Comparison of ENCODE assay signal across 1 cellular context in the genomic region with DNA sequence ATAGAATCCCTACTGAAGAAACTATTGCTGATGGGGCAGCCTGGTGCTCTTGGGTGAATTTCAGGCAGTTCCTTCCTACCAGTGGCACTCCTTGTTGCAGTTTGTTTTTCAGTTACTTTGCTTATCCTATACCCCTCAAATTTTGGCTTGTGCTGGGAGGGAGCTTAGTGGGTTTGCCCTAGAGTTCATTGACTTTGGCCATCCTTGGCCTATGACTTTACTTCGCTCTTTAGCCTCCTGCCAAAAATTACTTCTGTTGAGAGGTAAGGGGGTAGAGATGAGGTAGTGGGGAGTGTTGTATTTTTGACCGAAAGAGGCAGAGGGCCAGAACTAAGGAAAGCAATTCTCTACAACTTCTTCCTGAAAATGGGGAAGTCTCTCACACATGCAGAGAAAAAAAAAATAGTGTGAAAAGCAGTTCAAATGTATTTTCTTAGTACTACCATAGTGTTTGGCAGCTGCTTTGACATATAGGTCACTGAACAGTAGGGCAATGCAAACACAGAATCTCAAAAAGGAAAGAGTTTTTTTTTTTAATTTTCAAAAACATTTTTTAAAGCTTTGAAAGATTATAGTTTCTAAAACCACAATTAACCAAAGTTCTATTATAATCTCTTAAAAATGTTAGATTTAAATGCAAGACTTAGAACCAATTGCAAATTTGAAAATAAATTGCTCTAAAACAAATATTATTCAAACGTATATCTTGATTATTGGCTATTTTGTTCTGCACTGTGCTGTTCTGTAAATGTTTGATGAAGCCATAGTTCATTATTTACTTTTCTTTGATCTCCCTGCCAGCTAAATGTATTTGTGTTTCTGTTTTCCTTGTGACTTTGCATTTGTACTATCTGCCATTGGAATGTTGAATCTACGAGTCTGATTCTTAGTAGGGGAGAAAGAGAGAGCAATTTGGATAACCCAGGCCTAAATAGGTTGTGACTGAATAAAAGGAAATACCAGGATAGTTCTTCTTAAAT.
A peak's percentile ranks its signal among the peaks of the same experiment; 100 is the strongest.
TF ChIP-seq lines count a peak whose summit lies in the region.

No MANE protein-coding gene starts in this region.

TF ChIP-seq in HepG2, 621 proteins besides CTCF, POLR2A, EP300 and RAD21 (continued from another document and continues in another):
- TF ChIP-seq, protein P1, sequence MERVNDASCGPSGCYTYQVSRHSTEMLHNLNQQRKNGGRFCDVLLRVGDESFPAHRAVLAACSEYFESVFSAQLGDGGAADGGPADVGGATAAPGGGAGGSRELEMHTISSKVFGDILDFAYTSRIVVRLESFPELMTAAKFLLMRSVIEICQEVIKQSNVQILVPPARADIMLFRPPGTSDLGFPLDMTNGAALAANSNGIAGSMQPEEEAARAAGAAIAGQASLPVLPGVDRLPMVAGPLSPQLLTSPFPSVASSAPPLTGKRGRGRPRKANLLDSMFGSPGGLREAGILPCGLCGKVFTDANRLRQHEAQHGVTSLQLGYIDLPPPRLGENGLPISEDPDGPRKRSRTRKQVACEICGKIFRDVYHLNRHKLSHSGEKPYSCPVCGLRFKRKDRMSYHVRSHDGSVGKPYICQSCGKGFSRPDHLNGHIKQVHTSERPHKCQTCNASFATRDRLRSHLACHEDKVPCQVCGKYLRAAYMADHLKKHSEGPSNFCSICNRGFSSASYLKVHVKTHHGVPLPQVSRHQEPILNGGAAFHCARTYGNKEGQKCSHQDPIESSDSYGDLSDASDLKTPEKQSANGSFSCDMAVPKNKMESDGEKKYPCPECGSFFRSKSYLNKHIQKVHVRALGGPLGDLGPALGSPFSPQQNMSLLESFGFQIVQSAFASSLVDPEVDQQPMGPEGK (CRISPR knock-in tag; IDR thresholded peaks at IDR 0.05), result no peak
- no peak for TF ChIP-seq FIP1L1 (IDR thresholded peaks at IDR 0.05; ENCODE audit: borderline replicate concordance, insufficient read depth, low read depth, low read length)
- no peak for TF ChIP-seq ZNF329 (CRISPR knock-in tag; IDR thresholded peaks at IDR 0.05; ENCODE audit: low read depth)
- TF ChIP-seq CBX2 (IDR thresholded peaks at IDR 0.05; ENCODE audit: low read depth, low read length), result no peak
- no peak for TF ChIP-seq CBX2 (CRISPR knock-in tag; IDR thresholded peaks at IDR 0.05; ENCODE audit: low read depth)
- TF ChIP-seq, protein P2, sequence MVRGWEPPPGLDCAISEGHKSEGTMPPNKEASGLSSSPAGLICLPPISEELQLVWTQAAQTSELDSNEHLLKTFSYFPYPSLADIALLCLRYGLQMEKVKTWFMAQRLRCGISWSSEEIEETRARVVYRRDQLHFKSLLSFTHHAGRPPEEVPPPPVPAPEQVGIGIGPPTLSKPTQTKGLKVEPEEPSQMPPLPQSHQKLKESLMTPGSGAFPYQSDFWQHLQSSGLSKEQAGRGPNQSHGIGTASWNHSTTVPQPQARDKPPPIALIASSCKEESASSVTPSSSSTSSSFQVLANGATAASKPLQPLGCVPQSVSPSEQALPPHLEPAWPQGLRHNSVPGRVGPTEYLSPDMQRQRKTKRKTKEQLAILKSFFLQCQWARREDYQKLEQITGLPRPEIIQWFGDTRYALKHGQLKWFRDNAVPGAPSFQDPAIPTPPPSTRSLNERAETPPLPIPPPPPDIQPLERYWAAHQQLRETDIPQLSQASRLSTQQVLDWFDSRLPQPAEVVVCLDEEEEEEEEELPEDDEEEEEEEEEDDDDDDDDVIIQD (CRISPR knock-in tag; IDR thresholded peaks at IDR 0.05; ENCODE audit: low read depth), result no peak
- TF ChIP-seq ATF7-NPFF (CRISPR knock-in tag; IDR thresholded peaks at IDR 0.05; ENCODE audit: low read depth), result no peak
- no peak for TF ChIP-seq SMARCC2 (IDR thresholded peaks at IDR 0.05)
- peak; percentile 59 for TF ChIP-seq CREM (IDR thresholded peaks at IDR 0.05)
- TF ChIP-seq CREM (CRISPR knock-in tag; IDR thresholded peaks at IDR 0.05), result no peak
- TF ChIP-seq ZKSCAN1 (IDR thresholded peaks at IDR 0.05; ENCODE audit: low read length), result no peak
- TF ChIP-seq ZNF850 (CRISPR knock-in tag; conservative IDR thresholded peaks at IDR 0.05), result no peak
- TF ChIP-seq NCOA2 (CRISPR knock-in tag; IDR thresholded peaks at IDR 0.05), result peak; percentile 73
- no peak for TF ChIP-seq ZNF552 (CRISPR knock-in tag; IDR thresholded peaks at IDR 0.05; ENCODE audit: borderline replicate concordance)
- TF ChIP-seq FOXK1 (CRISPR knock-in tag; IDR thresholded peaks at IDR 0.05; ENCODE audit: borderline replicate concordance, low read depth), result peak; percentile 36; the same call in 1 of the 2 replicates
- TF ChIP-seq REPIN1 (CRISPR knock-in tag; IDR thresholded peaks at IDR 0.05; ENCODE audit: borderline replicate concordance, low read depth), result no peak
- TF ChIP-seq, protein P3, sequence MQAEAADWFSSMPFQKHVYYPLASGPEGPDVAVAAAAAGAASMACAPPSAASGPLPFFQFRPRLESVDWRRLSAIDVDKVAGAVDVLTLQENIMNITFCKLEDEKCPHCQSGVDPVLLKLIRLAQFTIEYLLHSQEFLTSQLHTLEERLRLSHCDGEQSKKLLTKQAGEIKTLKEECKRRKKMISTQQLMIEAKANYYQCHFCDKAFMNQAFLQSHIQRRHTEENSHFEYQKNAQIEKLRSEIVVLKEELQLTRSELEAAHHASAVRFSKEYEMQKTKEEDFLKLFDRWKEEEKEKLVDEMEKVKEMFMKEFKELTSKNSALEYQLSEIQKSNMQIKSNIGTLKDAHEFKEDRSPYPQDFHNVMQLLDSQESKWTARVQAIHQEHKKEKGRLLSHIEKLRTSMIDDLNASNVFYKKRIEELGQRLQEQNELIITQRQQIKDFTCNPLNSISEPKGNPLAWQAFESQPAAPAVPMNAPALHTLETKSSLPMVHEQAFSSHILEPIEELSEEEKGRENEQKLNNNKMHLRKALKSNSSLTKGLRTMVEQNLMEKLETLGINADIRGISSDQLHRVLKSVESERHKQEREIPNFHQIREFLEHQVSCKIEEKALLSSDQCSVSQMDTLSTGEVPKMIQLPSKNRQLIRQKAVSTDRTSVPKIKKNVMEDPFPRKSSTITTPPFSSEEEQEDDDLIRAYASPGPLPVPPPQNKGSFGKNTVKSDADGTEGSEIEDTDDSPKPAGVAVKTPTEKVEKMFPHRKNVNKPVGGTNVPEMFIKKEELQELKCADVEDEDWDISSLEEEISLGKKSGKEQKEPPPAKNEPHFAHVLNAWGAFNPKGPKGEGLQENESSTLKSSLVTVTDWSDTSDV (CRISPR knock-in tag; IDR thresholded peaks at IDR 0.05), result no peak
- TF ChIP-seq RFX5 (IDR thresholded peaks at IDR 0.05; ENCODE audit: low read depth, low read length), result no peak
- no peak for TF ChIP-seq RBM22 (optimal IDR thresholded peaks at IDR 0.05; ENCODE audit: low read length)
- peak; percentile 83; the same call in 1 of the 2 replicates for TF ChIP-seq FOXJ3 (CRISPR knock-in tag; IDR thresholded peaks at IDR 0.05; ENCODE audit: borderline replicate concordance)
- no peak for TF ChIP-seq KDM6A (CRISPR knock-in tag; IDR thresholded peaks at IDR 0.05; ENCODE audit: low read depth)
- TF ChIP-seq, protein P4, sequence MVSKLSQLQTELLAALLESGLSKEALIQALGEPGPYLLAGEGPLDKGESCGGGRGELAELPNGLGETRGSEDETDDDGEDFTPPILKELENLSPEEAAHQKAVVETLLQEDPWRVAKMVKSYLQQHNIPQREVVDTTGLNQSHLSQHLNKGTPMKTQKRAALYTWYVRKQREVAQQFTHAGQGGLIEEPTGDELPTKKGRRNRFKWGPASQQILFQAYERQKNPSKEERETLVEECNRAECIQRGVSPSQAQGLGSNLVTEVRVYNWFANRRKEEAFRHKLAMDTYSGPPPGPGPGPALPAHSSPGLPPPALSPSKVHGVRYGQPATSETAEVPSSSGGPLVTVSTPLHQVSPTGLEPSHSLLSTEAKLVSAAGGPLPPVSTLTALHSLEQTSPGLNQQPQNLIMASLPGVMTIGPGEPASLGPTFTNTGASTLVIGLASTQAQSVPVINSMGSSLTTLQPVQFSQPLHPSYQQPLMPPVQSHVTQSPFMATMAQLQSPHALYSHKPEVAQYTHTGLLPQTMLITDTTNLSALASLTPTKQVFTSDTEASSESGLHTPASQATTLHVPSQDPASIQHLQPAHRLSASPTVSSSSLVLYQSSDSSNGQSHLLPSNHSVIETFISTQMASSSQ (IDR thresholded peaks at IDR 0.05; ENCODE audit: low read depth), result peak; percentile 72
- TF ChIP-seq, protein P4 (CRISPR knock-in tag; IDR thresholded peaks at IDR 0.05; ENCODE audit: borderline replicate concordance), result peak; percentile 59; the same call in 1 of the 2 replicates
- TF ChIP-seq, protein P5, sequence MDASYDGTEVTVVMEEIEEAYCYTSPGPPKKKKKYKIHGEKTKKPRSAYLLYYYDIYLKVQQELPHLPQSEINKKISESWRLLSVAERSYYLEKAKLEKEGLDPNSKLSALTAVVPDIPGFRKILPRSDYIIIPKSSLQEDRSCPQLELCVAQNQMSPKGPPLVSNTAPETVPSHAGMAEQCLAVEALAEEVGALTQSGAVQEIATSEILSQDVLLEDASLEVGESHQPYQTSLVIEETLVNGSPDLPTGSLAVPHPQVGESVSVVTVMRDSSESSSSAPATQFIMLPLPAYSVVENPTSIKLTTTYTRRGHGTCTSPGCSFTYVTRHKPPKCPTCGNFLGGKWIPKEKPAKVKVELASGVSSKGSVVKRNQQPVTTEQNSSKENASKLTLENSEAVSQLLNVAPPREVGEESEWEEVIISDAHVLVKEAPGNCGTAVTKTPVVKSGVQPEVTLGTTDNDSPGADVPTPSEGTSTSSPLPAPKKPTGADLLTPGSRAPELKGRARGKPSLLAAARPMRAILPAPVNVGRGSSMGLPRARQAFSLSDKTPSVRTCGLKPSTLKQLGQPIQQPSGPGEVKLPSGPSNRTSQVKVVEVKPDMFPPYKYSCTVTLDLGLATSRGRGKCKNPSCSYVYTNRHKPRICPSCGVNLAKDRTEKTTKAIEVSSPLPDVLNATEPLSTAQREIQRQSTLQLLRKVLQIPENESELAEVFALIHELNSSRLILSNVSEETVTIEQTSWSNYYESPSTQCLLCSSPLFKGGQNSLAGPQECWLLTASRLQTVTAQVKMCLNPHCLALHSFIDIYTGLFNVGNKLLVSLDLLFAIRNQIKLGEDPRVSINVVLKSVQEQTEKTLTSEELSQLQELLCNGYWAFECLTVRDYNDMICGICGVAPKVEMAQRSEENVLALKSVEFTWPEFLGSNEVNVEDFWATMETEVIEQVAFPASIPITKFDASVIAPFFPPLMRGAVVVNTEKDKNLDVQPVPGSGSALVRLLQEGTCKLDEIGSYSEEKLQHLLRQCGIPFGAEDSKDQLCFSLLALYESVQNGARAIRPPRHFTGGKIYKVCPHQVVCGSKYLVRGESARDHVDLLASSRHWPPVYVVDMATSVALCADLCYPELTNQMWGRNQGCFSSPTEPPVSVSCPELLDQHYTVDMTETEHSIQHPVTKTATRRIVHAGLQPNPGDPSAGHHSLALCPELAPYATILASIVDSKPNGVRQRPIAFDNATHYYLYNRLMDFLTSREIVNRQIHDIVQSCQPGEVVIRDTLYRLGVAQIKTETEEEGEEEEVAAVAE (CRISPR knock-in tag; IDR thresholded peaks at IDR 0.05; ENCODE audit: borderline replicate concordance), result no peak
- no peak for TF ChIP-seq ZSCAN25 (CRISPR knock-in tag; IDR thresholded peaks at IDR 0.05)
- no peak for TF ChIP-seq HOXA3 (CRISPR knock-in tag; IDR thresholded peaks at IDR 0.05)
- no peak for TF ChIP-seq ZSCAN22 (CRISPR knock-in tag; IDR thresholded peaks at IDR 0.05)
- no peak for TF ChIP-seq MLLT10 (CRISPR knock-in tag; IDR thresholded peaks at IDR 0.05)
- no peak for TF ChIP-seq NFRKB (IDR thresholded peaks at IDR 0.05)
- TF ChIP-seq EZH2 (conservative IDR thresholded peaks at IDR 0.05; ENCODE audit: low read depth, low read length), result no peak
- TF ChIP-seq HNRNPLL (IDR thresholded peaks at IDR 0.05; ENCODE audit: low read depth, low read length, poor library complexity, severe bottlenecking), result no peak
- no peak for TF ChIP-seq ZNF772 (CRISPR knock-in tag; IDR thresholded peaks at IDR 0.05)
- TF ChIP-seq, protein P6, sequence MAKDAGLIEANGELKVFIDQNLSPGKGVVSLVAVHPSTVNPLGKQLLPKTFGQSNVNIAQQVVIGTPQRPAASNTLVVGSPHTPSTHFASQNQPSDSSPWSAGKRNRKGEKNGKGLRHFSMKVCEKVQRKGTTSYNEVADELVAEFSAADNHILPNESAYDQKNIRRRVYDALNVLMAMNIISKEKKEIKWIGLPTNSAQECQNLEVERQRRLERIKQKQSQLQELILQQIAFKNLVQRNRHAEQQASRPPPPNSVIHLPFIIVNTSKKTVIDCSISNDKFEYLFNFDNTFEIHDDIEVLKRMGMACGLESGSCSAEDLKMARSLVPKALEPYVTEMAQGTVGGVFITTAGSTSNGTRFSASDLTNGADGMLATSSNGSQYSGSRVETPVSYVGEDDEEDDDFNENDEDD (CRISPR knock-in tag; IDR thresholded peaks at IDR 0.05; ENCODE audit: borderline replicate concordance), result no peak
- TF ChIP-seq ZNF296 (CRISPR knock-in tag; conservative IDR thresholded peaks at IDR 0.05), result no peak
- no peak for TF ChIP-seq ADNP (CRISPR knock-in tag; IDR thresholded peaks at IDR 0.05)
- TF ChIP-seq SIN3B (IDR thresholded peaks at IDR 0.05; ENCODE audit: low read length), result no peak
- no peak for TF ChIP-seq ZNF709 (CRISPR knock-in tag; IDR thresholded peaks at IDR 0.05)
- TF ChIP-seq, protein P7, sequence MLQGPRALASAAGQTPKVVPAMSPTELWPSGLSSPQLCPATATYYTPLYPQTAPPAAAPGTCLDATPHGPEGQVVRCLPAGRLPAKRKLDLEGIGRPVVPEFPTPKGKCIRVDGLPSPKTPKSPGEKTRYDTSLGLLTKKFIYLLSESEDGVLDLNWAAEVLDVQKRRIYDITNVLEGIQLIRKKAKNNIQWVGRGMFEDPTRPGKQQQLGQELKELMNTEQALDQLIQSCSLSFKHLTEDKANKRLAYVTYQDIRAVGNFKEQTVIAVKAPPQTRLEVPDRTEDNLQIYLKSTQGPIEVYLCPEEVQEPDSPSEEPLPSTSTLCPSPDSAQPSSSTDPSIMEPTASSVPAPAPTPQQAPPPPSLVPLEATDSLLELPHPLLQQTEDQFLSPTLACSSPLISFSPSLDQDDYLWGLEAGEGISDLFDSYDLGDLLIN (CRISPR knock-in tag; IDR thresholded peaks at IDR 0.05; ENCODE audit: borderline replicate concordance), result no peak
